In genomic region chr2:112821142-112821541, GRCh38 we compare ENCODE assay signal across 9 cellular contexts. TPM values are rescaled to one million over a fixed set of nuclear protein-coding genes. Genes with fewer than 3 reads are reported as not detected.
DNase-seq lines count a peak whose midpoint lies in the region; ATAC-seq, FAIRE-seq and TF ChIP-seq lines count a peak whose summit lies in the region.
"Had no signal": no experiment of that assay in that cellular context is flagged by ENCODE, and none has a peak within 500 bp of the region (broad histone marks: within the 10 kb centered on the region; RNA-seq: fewer than 3 reads in every experiment).

No MANE protein-coding gene starts in this region.

- H3K27me3 ChIP-seq in RWPE2 (ENCODE audit: insufficient read depth, poor library complexity, severe bottlenecking) = no peaks in the 10 kb centered on the region
- no peaks in the 10 kb centered on the region for H3K27me3 ChIP-seq in pancreas

- H3K4me3 ChIP-seq in RWPE2 (ENCODE audit: severe bottlenecking) (no peak overlapping the region), pancreas (no peak overlapping the region)

- H3K27ac ChIP-seq in RWPE2 (ENCODE audit: poor library complexity, severe bottlenecking) (peak overlapping the region; percentile 5), pancreas (no peak overlapping the region)

- peak; percentile 71 for ATAC-seq in GM19035 (IDR thresholded peaks at IDR 0.05; ENCODE audit: unreplicated experiment)
- peak; percentile 67 for ATAC-seq in HG02642 (IDR thresholded peaks at IDR 0.05; ENCODE audit: poor library complexity, unreplicated experiment)
- no peak for ATAC-seq in RWPE2 (ENCODE audit: low read depth)
- ATAC-seq in pancreas = no peak

- H3K4me1 ChIP-seq in RWPE2 (ENCODE audit: insufficient read depth, poor library complexity, severe bottlenecking) (peaks cover 12% of the 10 kb centered on the region), pancreas (peaks cover 0 to 25% (median 9%) of the 10 kb centered on the region in 3 donors)

- H3K36me3 ChIP-seq in RWPE2 (ENCODE audit: low read depth) (no peaks in the 10 kb centered on the region), pancreas (no peaks in the 10 kb centered on the region)

- no peak for FAIRE-seq in pancreas (lab: Jason Lieb, UNC)

- H3K9me3 ChIP-seq in RWPE2 (ENCODE audit: severe bottlenecking) = no peaks in the 10 kb centered on the region
- no peaks in the 10 kb centered on the region for H3K9me3 ChIP-seq in pancreas

- WGBS in pancreas, 2 donors = 81 to 90% methylated on average over 5 of the region's 5 CpGs

- DNase-seq in RWPE2 (ENCODE audit: low spot score) = no peak
- peak; percentile 32 for DNase-seq in stimulated activated CD4-positive, alpha-beta T cell treated with anti-CD3 and anti-CD28 coated beads, Interleukin-4, amount 100 ng/mL, for 24 hours
- no peak for DNase-seq in NCI-H345 treated with DMSO at 0.1 percent for 48 hours (lab: John Stamatoyannopoulos, UW; ENCODE audit: unreplicated experiment)
- DNase-seq in pancreas = no peak
- DNase-seq in retina = no peak
- DNase-seq: NCI-H187 treated with DMSO at 0.1 percent for 48 hours had no signal

- TF ChIP-seq CTCF in RWPE2 (IDR thresholded peaks at IDR 0.05; ENCODE audit: poor library complexity, severe bottlenecking) (no peak), pancreas (IDR thresholded peaks at IDR 0.05) (no peak)

- intact Hi-C loops in pancreas (cut with DNase I) = no loop called here

RNA-seq across cellular contexts. Expression of gene IL1B, which starts 15.4 kb away (rescaled TPM):
- total RNA-seq in pancreas = 1 to 10 TPM in 3 of 6 donors, under 1 TPM in 3; 0.32 to 3.9 (median 1.1) TPM
- 1 to 10 TPM in 1 of 2 donors, under 1 TPM in 1; 0.80 to 1.3 TPM for polyA plus RNA-seq in pancreas
- total RNA-seq: epithelial cell of proximal tubule had no signal

RNA-seq across cellular contexts. Expression of gene IL1A, which starts 36.8 kb away (rescaled TPM):
- under 1 TPM in 3 of 6 donors, not detected in 3; 0.08 to 0.18 (median 0.09) TPM for total RNA-seq in pancreas
- polyA plus RNA-seq in pancreas = under 1 TPM in 1 of 2 donors, not detected in 1; 0.05 TPM

RNA-seq across cellular contexts. Expression of gene CKAP2L, which starts 56.7 kb away (rescaled TPM):
- total RNA-seq in pancreas = under 1 TPM in 4 of 6 donors, not detected in 2; 0.06 to 0.64 (median 0.33) TPM
- polyA plus RNA-seq in pancreas = under 1 TPM; 0.04 to 0.05 TPM

Comparison
In these comparisons a context has a peak if more than half of its experiments do, and no peak if none do; other contexts are left out.
1. ATAC-seq: peak in GM19035 (single experiment) and HG02642 (single experiment); none in RWPE2 (single experiment) and pancreas (0 of 4).